ENCODE assay signal across 8 cellular contexts in the genomic region with DNA sequence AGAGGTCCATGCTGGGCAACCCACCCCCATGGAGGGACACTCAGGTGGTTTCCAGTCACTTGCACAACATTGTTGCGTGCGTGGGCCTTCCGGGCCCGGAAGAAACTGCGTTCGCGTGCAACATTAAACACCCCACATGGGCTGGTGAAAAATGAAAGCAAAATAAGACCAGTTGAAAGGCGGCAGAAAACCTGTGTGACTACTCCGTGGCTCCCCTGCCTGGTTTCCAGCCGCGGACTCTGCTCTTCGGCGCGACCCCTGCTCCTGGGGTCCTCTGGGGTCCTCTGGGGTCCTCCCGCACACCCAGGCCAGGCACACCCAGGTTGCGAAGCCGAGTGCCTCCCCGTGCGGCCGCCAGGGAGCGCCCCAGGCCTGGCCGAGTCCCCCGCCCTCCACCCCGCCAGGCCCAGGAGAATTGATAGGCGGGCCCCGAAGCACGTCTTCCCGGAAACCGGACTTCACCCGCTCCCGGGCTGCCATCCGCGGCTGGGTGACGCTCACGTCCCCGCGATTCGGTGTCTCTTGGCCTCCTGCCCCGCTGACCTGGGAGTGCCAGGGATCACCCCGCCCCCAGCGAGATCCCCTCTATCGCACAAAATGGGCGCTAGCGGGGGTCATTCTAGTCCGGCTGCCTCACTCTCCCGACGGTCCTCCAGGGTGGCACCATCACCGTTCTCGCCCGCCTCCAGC. TPM values are rescaled to one million over a fixed set of nuclear protein-coding genes. Genes with fewer than 3 reads are reported as not detected.
DNase-seq lines count a peak whose midpoint lies in the region; ATAC-seq and TF ChIP-seq lines count a peak whose summit lies in the region.

No MANE protein-coding gene starts in this region.

- no peaks in the 10 kb centered on the region for H3K9me3 ChIP-seq in RWPE2 (ENCODE audit: severe bottlenecking)

- DNase-seq in SIG-M5 treated with dmso at 0.1 percent for 504 hours (lab: John Stamatoyannopoulos, UW; ENCODE audit: unreplicated experiment) (peak; percentile 68), SIG-M5 (lab: John Stamatoyannopoulos, UW) (no peak), RWPE2 (ENCODE audit: low spot score) (no peak), HK-2 (ENCODE audit: unreplicated experiment) (no peak)
- DNase-seq in activated naive CD8-positive, alpha-beta T cell treated with anti-CD3 and anti-CD28 coated beads, Interleukin-2, amount 10 ng/mL, durations not matched to agents 7 days and 5 days: peak; percentile 81
- DNase-seq in stimulated activated CD4-positive, alpha-beta T cell treated with anti-CD3 and anti-CD28 coated beads, Interleukin-1b, Interleukin-23, amount 100 ng/mL, for 48 hours: peak; percentile 78

- peaks cover 11% of the 10 kb centered on the region for H3K36me3 Mint-ChIP-seq in activated naive CD8-positive, alpha-beta T cell treated with anti-CD3 and anti-CD28 coated beads, Interleukin-2, amount 10 ng/mL, durations not matched to agents 7 days and 5 days

- no peak overlapping the region for H3K27ac ChIP-seq in RWPE2 (ENCODE audit: poor library complexity, severe bottlenecking)

- H3K4me3 ChIP-seq in RWPE2 (ENCODE audit: severe bottlenecking) (peak overlapping the region; percentile 24), iPS-11a (ENCODE audit: low read depth, low read length) (peak overlapping the region; percentile 35)

- no peaks in the 10 kb centered on the region for H3K27me3 Mint-ChIP-seq in activated naive CD8-positive, alpha-beta T cell treated with anti-CD3 and anti-CD28 coated beads, Interleukin-2, amount 10 ng/mL, durations not matched to agents 7 days and 5 days

- H3K27ac Mint-ChIP-seq in activated naive CD8-positive, alpha-beta T cell treated with anti-CD3 and anti-CD28 coated beads, Interleukin-2, amount 10 ng/mL, durations not matched to agents 7 days and 5 days: peak overlapping the region; percentile 98

- POLR2A ChIA-PET in activated naive CD8-positive, alpha-beta T cell treated with anti-CD3 and anti-CD28 coated beads, Interleukin-2, amount 10 ng/mL, durations not matched to agents 7 days and 5 days (lab: Charles Lee): interaction anchor here (1.0 to 1.8 kb wide), 3 partner anchors 11 to 65 kb away, joined by 3 to 5 read pairs (median 3); no protein-coding TSS in a partner anchor

- no peaks in the 10 kb centered on the region for H3K36me3 ChIP-seq in RWPE2 (ENCODE audit: low read depth)

- peaks cover 33% of the 10 kb centered on the region for H3K4me1 Mint-ChIP-seq in activated naive CD8-positive, alpha-beta T cell treated with anti-CD3 and anti-CD28 coated beads, Interleukin-2, amount 10 ng/mL, durations not matched to agents 7 days and 5 days

- no peaks in the 10 kb centered on the region for H3K9me3 Mint-ChIP-seq in activated naive CD8-positive, alpha-beta T cell treated with anti-CD3 and anti-CD28 coated beads, Interleukin-2, amount 10 ng/mL, durations not matched to agents 7 days and 5 days

- H3K27me3 ChIP-seq in RWPE2 (ENCODE audit: insufficient read depth, poor library complexity, severe bottlenecking): no peaks in the 10 kb centered on the region

- peaks cover 13% of the 10 kb centered on the region for H3K4me1 ChIP-seq in RWPE2 (ENCODE audit: insufficient read depth, poor library complexity, severe bottlenecking)

- ATAC-seq in HG03139 (IDR thresholded peaks at IDR 0.05; ENCODE audit: unreplicated experiment) (peak; percentile 82), RWPE2 (ENCODE audit: low read depth) (peak; percentile 72)
- peak; percentile 88 for ATAC-seq in activated naive CD8-positive, alpha-beta T cell treated with anti-CD3 and anti-CD28 coated beads, Interleukin-2, amount 10 ng/mL, durations not matched to agents 7 days and 5 days (ENCODE audit: low read depth)

- peak; percentile 67 for TF ChIP-seq CTCF in RWPE2 (IDR thresholded peaks at IDR 0.05; ENCODE audit: poor library complexity, severe bottlenecking)

- H3K4me3 Mint-ChIP-seq in activated naive CD8-positive, alpha-beta T cell treated with anti-CD3 and anti-CD28 coated beads, Interleukin-2, amount 10 ng/mL, durations not matched to agents 7 days and 5 days: peak overlapping the region; percentile 93

RNA-seq across cellular contexts. Expression of gene SH2D4B, which starts 1.9 kb away (rescaled TPM):
- under 1 TPM; 0.14 to 0.22 TPM for total RNA-seq in activated naive CD8-positive, alpha-beta T cell treated with anti-CD3 and anti-CD28 coated beads, Interleukin-2, amount 10 ng/mL, durations not matched to agents 7 days and 5 days

Comparison
In these comparisons a context has a peak if more than half of its experiments do, and no peak if none do; other contexts are left out.
1. DNase-seq: peak in SIG-M5 treated with dmso at 0.1 percent for 504 hours (single experiment), activated naive CD8-positive, alpha-beta T cell treated with anti-CD3 and anti-CD28 coated beads, Interleukin-2, amount 10 ng/mL, durations not matched to agents 7 days and 5 days (single experiment) and stimulated activated CD4-positive, alpha-beta T cell treated with anti-CD3 and anti-CD28 coated beads, Interleukin-1b, Interleukin-23, amount 100 ng/mL, for 48 hours (single experiment); none in SIG-M5 (single experiment), RWPE2 (single experiment) and HK-2 (single experiment).
2. Peak in every context shown above with its lines, with median percentiles within 50 percentile points of each other: ATAC-seq.